In the genomic region with DNA sequence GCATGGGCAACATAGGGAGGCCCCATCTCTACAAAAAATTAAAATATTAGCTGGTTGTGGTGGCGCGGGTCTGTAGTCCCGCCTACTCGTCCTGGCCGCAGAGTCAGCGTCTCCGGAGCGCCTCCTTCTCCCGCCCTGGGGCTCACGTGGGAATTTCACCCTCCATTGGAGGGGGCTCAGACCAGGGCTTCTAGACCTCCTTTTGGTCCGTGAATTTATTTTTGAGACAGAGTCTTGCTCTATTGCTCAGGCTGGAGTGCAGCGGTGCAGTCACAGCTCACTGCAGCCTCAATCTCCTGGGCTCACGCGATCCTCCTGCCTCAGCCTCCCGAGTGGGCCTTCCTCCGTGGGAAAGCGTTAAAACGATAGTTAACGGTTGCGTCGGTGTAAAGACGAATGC, we compare ENCODE assay signal across 2 cellular contexts.
TF ChIP-seq lines count a peak whose summit lies in the region.

No MANE protein-coding gene starts in this region.

TF ChIP-seq in GM23338, 12 proteins besides CTCF, POLR2A, EP300 and RAD21 (continues in another document):
- no peak for TF ChIP-seq REST (IDR thresholded peaks at IDR 0.05; ENCODE audit: unreplicated experiment)
- TF ChIP-seq EZH2 (IDR thresholded peaks at IDR 0.05; ENCODE audit: low read depth, unreplicated experiment), result no peak
- TF ChIP-seq ETS1 (IDR thresholded peaks at IDR 0.05), result no peak
- TF ChIP-seq ZNF462 (CRISPR knock-in tag; IDR thresholded peaks at IDR 0.05), result no peak
- no peak for TF ChIP-seq POLR2AphosphoS5 (IDR thresholded peaks at IDR 0.05; ENCODE audit: low read depth)
- no peak for TF ChIP-seq EZH2phosphoT487 (IDR thresholded peaks at IDR 0.05; ENCODE audit: unreplicated experiment)
- no peak for TF ChIP-seq ZNF114 (CRISPR knock-in tag; IDR thresholded peaks at IDR 0.05)
- no peak for TF ChIP-seq STAT1 (IDR thresholded peaks at IDR 0.05; ENCODE audit: unreplicated experiment)
- no peak for TF ChIP-seq ZNF331 (CRISPR knock-in tag; IDR thresholded peaks at IDR 0.05; ENCODE audit: low read depth)
- TF ChIP-seq JUNB (IDR thresholded peaks at IDR 0.05; ENCODE audit: unreplicated experiment), result no peak

TF ChIP-seq in H1, 55 proteins besides CTCF, POLR2A, EP300 and RAD21:
- TF ChIP-seq BACH1 (IDR thresholded peaks at IDR 0.05; ENCODE audit: low read length) (peak; percentile 71), KDM1A (IDR thresholded peaks at IDR 0.05; ENCODE audit: borderline replicate concordance, low read length) (peak; percentile 66; the same call in 1 of the 2 replicates), CREB1 (IDR thresholded peaks at IDR 0.05) (no peak), POLR2AphosphoS5 (IDR thresholded peaks at IDR 0.05; ENCODE audit: low read depth, low read length) (0 out of 2 replicates have a peak, but pooled peaks have one; percentile 2), HDAC2 (IDR thresholded peaks at IDR 0.05; ENCODE audit: borderline replicate concordance in 1 of 2, low read depth in 2 of 2, low read length in 2 of 2) (peak; percentile 46 to 90; a peak in 2 of 4 replicates), NANOG (IDR thresholded peaks at IDR 0.05; ENCODE audit: insufficient read depth, low read depth, low read length, poor library complexity, severe bottlenecking) (no peak)
- TF ChIP-seq, protein P1, sequence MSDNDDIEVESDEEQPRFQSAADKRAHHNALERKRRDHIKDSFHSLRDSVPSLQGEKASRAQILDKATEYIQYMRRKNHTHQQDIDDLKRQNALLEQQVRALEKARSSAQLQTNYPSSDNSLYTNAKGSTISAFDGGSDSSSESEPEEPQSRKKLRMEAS (IDR thresholded peaks at IDR 0.05), result 0 out of 2 replicates have a peak, but pooled peaks have one; percentile 42
- TF ChIP-seq, protein P2, sequence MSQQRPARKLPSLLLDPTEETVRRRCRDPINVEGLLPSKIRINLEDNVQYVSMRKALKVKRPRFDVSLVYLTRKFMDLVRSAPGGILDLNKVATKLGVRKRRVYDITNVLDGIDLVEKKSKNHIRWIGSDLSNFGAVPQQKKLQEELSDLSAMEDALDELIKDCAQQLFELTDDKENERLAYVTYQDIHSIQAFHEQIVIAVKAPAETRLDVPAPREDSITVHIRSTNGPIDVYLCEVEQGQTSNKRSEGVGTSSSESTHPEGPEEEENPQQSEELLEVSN (IDR thresholded peaks at IDR 0.05), result peak; percentile 60; the same call in 1 of the 2 replicates
